Comparison of ENCODE assay signal across 19 cellular contexts in genomic region chr7:13496971-13497370, GRCh38.
"Had no signal": no experiment of that assay in that cellular context is flagged by ENCODE, and none has a peak within 500 bp of the region (broad histone marks: within the 10 kb centered on the region; RNA-seq: fewer than 3 reads in every experiment).

No MANE protein-coding gene starts in this region.

- H3K4me1 ChIP-seq: esophagus squamous epithelium, foreskin keratinocyte, psoas muscle, stomach, transverse colon had no signal

- H3K27me3 ChIP-seq: esophagus squamous epithelium, foreskin keratinocyte, hepatocyte, neutrophil, stomach, transverse colon had no signal

- ATAC-seq: effector memory CD8-positive, alpha-beta T cell; foreskin keratinocyte; left colon; naive thymus-derived CD4-positive, alpha-beta T cell; psoas muscle; sciatic nerve; stimulated activated naive B cell treated with anti-CD40 and anti-IgM and Interleukin-4, amounts not matched to agents 10 μg/mL and 1 μg/mL and 100 μg/mL, for 72 hours had no signal

- H3K36me3 ChIP-seq: esophagus squamous epithelium, neutrophil, stomach, thoracic aorta, transverse colon had no signal

- H3K4me2 ChIP-seq: hepatocyte had no signal

- H3K4me3 ChIP-seq: esophagus squamous epithelium, hepatocyte, psoas muscle, skin epidermis, stomach, thoracic aorta, transverse colon had no signal

- H2AFZ ChIP-seq: hepatocyte had no signal

- H3K27ac Mint-ChIP-seq: effector memory CD8-positive, alpha-beta T cell; naive thymus-derived CD4-positive, alpha-beta T cell; stimulated activated naive B cell treated with anti-CD40 and anti-IgM and Interleukin-4, amounts not matched to agents 10 μg/mL and 1 μg/mL and 100 μg/mL, for 72 hours had no signal

- H3K79me2 ChIP-seq: hepatocyte had no signal

- H3K9me3 ChIP-seq: esophagus squamous epithelium, neutrophil, psoas muscle, stomach, thoracic aorta, transverse colon had no signal

- FAIRE-seq: kidney had no signal

- H3K27ac ChIP-seq: esophagus squamous epithelium, foreskin keratinocyte, hepatocyte, neutrophil, psoas muscle, skin epidermis, stomach, thoracic aorta, transverse colon had no signal

- DNase-seq: effector memory CD8-positive, alpha-beta T cell; esophagus squamous epithelium; foreskin keratinocyte; kidney; left colon; naive thymus-derived CD4-positive, alpha-beta T cell; psoas muscle; retina; stimulated activated CD4-positive, alpha-beta T cell treated with anti-CD3 and anti-CD28 coated beads, Interleukin-2, amount 100 ng/mL, for 24 hours; stimulated activated CD4-positive, alpha-beta T cell treated with anti-CD3 and anti-CD28 coated beads, Interleukin-4, amount 100 ng/mL, for 4 hours; stimulated activated naive B cell treated with anti-CD40 and anti-IgM and Interleukin-4, amounts not matched to agents 10 μg/mL and 1 μg/mL and 100 μg/mL, for 72 hours; stomach; substantia nigra; transverse colon had no signal

- H3K36me3 Mint-ChIP-seq: naive thymus-derived CD4-positive, alpha-beta T cell; stimulated activated naive B cell treated with anti-CD40 and anti-IgM and Interleukin-4, amounts not matched to agents 10 μg/mL and 1 μg/mL and 100 μg/mL, for 72 hours had no signal

- H3K9me3 Mint-ChIP-seq: effector memory CD8-positive, alpha-beta T cell had no signal
